ENCODE assay signal across 22 cellular contexts in the genomic region with DNA sequence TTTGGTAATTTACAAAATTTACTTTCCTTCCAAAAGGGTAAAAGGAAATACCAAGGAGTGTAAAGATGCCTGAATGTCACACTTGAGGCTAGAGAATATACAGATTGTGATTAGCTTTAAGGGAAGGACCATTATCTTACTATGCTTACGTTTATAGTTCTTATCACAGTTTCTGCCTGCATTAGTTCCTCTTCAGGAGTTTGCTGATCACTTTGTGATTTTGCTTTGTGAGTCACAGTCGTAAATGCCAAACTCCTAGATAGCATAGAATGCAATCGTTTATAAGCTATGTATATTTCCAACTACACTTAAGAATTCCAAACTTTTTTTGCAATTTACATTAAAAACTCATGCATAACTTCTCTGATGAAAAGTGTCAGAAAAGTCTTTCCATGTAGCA.
"Had no signal": no experiment of that assay in that cellular context is flagged by ENCODE, and none has a peak within 500 bp of the region (broad histone marks: within the 10 kb centered on the region; RNA-seq: fewer than 3 reads in every experiment).

No MANE protein-coding gene starts in this region.

- H3K4me3 ChIP-seq: colonic mucosa, esophagus muscularis mucosa, lung, mucosa of descending colon, right lobe of liver, suprapubic skin, transverse colon, upper lobe of right lung, uterus had no signal

- H3K9ac ChIP-seq: parathyroid adenoma had no signal

- H3K9me3 ChIP-seq: colonic mucosa, neutrophil, transverse colon, upper lobe of right lung, uterus had no signal

- H3K4me1 ChIP-seq: colonic mucosa, esophagus muscularis mucosa, parathyroid adenoma, right lobe of liver, suprapubic skin, transverse colon, upper lobe of right lung, uterus had no signal

- H2AFZ ChIP-seq: parathyroid adenoma had no signal

- ATAC-seq: left ventricle myocardium superior; mucosa of descending colon; natural killer cell treated with Interleukin-12 subunit alpha and Interleukin-12 subunit beta and Interleukin-15 and Interleukin-18, amount 100 ng/mL, for 72 hours; right lobe of liver; stimulated activated naive CD8-positive, alpha-beta T cell treated with anti-CD3 and anti-CD28 coated beads, Interleukin-15, amount 100 ng/mL, for 72 hours; upper lobe of right lung had no signal

- H3K27ac ChIP-seq: colonic mucosa, esophagus muscularis mucosa, neutrophil, parathyroid adenoma, right lobe of liver, suprapubic skin, transverse colon, upper lobe of right lung, uterus had no signal

- H3K36me3 ChIP-seq: colonic mucosa, esophagus muscularis mucosa, neutrophil, right lobe of liver, suprapubic skin, transverse colon, upper lobe of right lung, uterus had no signal

- H3K79me2 ChIP-seq: parathyroid adenoma had no signal

- DNase-seq: colonic mucosa; effector CD8-positive, alpha-beta T cell; left ventricle myocardium superior; mucosa of descending colon; naive B cell; right lobe of liver; small intestine; stimulated activated CD4-positive, alpha-beta T cell treated with anti-CD3 and anti-CD28 coated beads, Interleukin-12 subunit alpha, Interleukin-12 subunit beta, amount 100 ng/mL, for 4 hours; stimulated activated CD4-positive, alpha-beta T cell treated with anti-CD3 and anti-CD28 coated beads, Interleukin-1b, Interleukin-23, amount 100 ng/mL, for 48 hours; stimulated activated CD4-positive, alpha-beta T cell treated with anti-CD3 and anti-CD28 coated beads, Interleukin-4, amount 100 ng/mL, for 1 hour; stimulated activated CD8-positive, alpha-beta memory T cell treated with anti-CD3 and anti-CD28 coated beads, Interleukin-4, amount 100 ng/mL, for 48 hours; stimulated activated naive CD4-positive, alpha-beta T cell; stimulated activated naive CD8-positive, alpha-beta T cell treated with anti-CD3 and anti-CD28 coated beads, Interleukin-15, amount 100 ng/mL, for 72 hours; transverse colon; upper lobe of right lung; uterus had no signal

- H3K27me3 ChIP-seq: colonic mucosa, esophagus muscularis mucosa, neutrophil, right lobe of liver, suprapubic skin, transverse colon, upper lobe of right lung, uterus had no signal
